Comparison of ENCODE assay signal across 24 cellular contexts in the genomic region with DNA sequence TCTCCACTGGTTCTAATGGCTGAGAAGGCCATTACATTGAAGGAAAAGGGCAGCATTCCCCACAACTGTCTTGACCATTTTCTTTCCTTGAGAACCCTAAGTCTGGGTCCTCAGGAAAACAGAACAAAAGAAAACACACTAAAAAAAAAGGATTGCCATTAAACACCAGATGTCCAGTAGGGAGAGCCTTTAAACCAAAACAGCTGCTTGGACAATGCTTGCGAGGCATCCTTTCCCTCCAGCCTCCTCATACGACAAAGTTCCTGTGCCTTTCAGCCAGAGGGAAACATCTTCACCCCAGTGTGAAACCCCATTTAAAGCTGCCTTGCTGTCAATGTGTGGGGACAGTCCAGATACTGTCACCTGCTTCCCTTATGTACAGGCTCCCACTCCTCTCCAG.
"Had no signal": no experiment of that assay in that cellular context is flagged by ENCODE, and none has a peak within 500 bp of the region (broad histone marks: within the 10 kb centered on the region; RNA-seq: fewer than 3 reads in every experiment).

No MANE protein-coding gene starts in this region.

- H3K9me3 Mint-ChIP-seq: central memory CD8-positive, alpha-beta T cell; natural killer cell had no signal

- H3K27ac Mint-ChIP-seq: activated CD4-positive, alpha-beta memory T cell treated with anti-CD3 and anti-CD28 coated beads for 36 hours; activated CD4-positive, alpha-beta T cell treated with anti-CD3 and anti-CD28 coated beads, Interleukin-2, amount 10 ng/mL, durations not matched to agents 24 days and 14 days; activated T-cell treated with anti-CD3 and anti-CD28 coated beads, Interleukin-2, amount 50 U/mL, for 24 hours; natural killer cell had no signal

- H3K4me3 ChIP-seq: breast epithelium, left lung, lower lobe of right lung, pancreas, psoas muscle, sigmoid colon, smooth muscle cell, suprapubic skin, tibial nerve had no signal

- DNase-seq: activated CD4-positive, alpha-beta memory T cell treated with anti-CD3 and anti-CD28 coated beads for 36 hours; activated CD4-positive, alpha-beta T cell treated with anti-CD3 and anti-CD28 coated beads, Interleukin-2, amount 10 ng/mL, durations not matched to agents 24 days and 14 days; activated CD4-positive, CD25-positive, alpha-beta regulatory T cell treated with anti-CD3 and anti-CD28 coated beads, Interleukin-2, amount 50 U/mL, for 72 hours; activated CD8-positive, alpha-beta memory T cell treated with anti-CD3 and anti-CD28 coated beads, Interleukin-2, amount 50 U/mL, for 4 hours; activated gamma-delta T cell treated with Interleukin-2 at 50 U/mL for 16 hours; activated naive CD4-positive, alpha-beta T cell treated with anti-CD3 and anti-CD28 coated beads, Interleukin-2, amount 50 U/mL, for 16 hours; activated T-cell treated with anti-CD3 and anti-CD28 coated beads, Interleukin-2, amount 50 U/mL, for 24 hours; foreskin melanocyte; left lung; lower lobe of right lung; mesenchymal stem cell; natural killer cell; pancreas; psoas muscle; sigmoid colon; stimulated activated CD4-positive, alpha-beta T cell treated with anti-CD3 and anti-CD28 coated beads, Interleukin-1b, Interleukin-23, amount 100 ng/mL, for 48 hours; stimulated activated naive CD4-positive, alpha-beta T cell; T-helper 1 cell; T1000 had no signal

- H3K27me3 Mint-ChIP-seq: activated CD4-positive, alpha-beta T cell treated with anti-CD3 and anti-CD28 coated beads, Interleukin-2, amount 10 ng/mL, durations not matched to agents 24 days and 14 days; central memory CD8-positive, alpha-beta T cell had no signal

- H3K27ac ChIP-seq: breast epithelium, left lung, lower lobe of right lung, pancreas, psoas muscle, sigmoid colon, suprapubic skin, tibial nerve had no signal

- H3K4me1 ChIP-seq: left lung, pancreas, psoas muscle, suprapubic skin had no signal

- ATAC-seq: left lung, lower lobe of right lung, natural killer cell, pancreas, psoas muscle had no signal

- H3K36me3 Mint-ChIP-seq: natural killer cell had no signal

- H3K27me3 ChIP-seq: breast epithelium, left lung, pancreas, sigmoid colon, suprapubic skin, tibial nerve had no signal

- H3K9me3 ChIP-seq: left lung, lower lobe of right lung, pancreas, psoas muscle, sigmoid colon, suprapubic skin had no signal

- H3K36me3 ChIP-seq: breast epithelium, left lung, lower lobe of right lung, pancreas, sigmoid colon, suprapubic skin, tibial nerve had no signal

- H3K4me3 Mint-ChIP-seq: activated CD4-positive, alpha-beta memory T cell treated with anti-CD3 and anti-CD28 coated beads for 36 hours; activated CD4-positive, alpha-beta T cell treated with anti-CD3 and anti-CD28 coated beads, Interleukin-2, amount 10 ng/mL, durations not matched to agents 24 days and 14 days; activated T-cell treated with anti-CD3 and anti-CD28 coated beads, Interleukin-2, amount 50 U/mL, for 24 hours; central memory CD8-positive, alpha-beta T cell; natural killer cell had no signal
